Comparison of ENCODE assay signal across 29 cellular contexts in the genomic region with DNA sequence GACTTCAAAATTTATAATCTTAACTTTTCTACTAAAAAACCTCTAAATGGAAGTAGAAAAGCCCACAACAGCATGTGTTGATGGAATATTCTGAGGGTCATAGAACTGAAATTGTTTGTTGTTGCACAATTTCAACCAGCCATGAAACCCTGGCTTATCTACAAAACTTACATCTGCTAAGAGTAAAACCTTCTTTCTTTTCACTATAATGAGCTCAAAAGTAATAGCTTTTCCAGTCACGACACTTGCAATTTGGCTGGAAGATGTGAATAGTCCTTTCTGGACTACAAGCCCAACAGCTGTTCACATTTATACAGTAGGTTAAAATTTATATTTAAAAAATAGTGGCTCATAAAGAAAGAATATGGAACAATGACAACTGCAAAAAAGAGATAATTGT.
"Had no signal": no experiment of that assay in that cellular context is flagged by ENCODE, and none has a peak within 500 bp of the region (broad histone marks: within the 10 kb centered on the region; RNA-seq: fewer than 3 reads in every experiment).

No MANE protein-coding gene starts in this region.

- H3K36me3 ChIP-seq: left lung, lower lobe of right lung, pancreas, prostate gland, stomach, thyroid gland, transverse colon, upper lobe of left lung, vagina had no signal

- DNase-seq: immature natural killer cell; kidney; left colon; left lung; lower lobe of right lung; mammary epithelial cell; mesenchymal stem cell; naive thymus-derived CD8-positive, alpha-beta T cell; nucleus accumbens; pancreas; posterior cingulate gyrus; retina; right cardiac atrium; stimulated activated CD4-positive, alpha-beta T cell treated with anti-CD3 and anti-CD28 coated beads, Interleukin-12 subunit alpha, Interleukin-12 subunit beta, amount 100 ng/mL, for 4 hours; stimulated activated CD4-positive, alpha-beta T cell treated with anti-CD3 and anti-CD28 coated beads, Interleukin-15, amount 100 ng/mL, for 24 hours; stimulated activated CD4-positive, alpha-beta T cell treated with anti-CD3 and anti-CD28 coated beads, Interleukin-2, amount 100 ng/mL, for 24 hours; stimulated activated CD4-positive, alpha-beta T cell treated with anti-CD3 and anti-CD28 coated beads, Interleukin-4, amount 100 ng/mL, for 1 hour; stimulated activated naive B cell treated with anti-CD40 and anti-IgM and Interleukin-4, amounts not matched to agents 10 μg/mL and 1 μg/mL and 100 μg/mL, for 72 hours; stimulated activated naive CD8-positive, alpha-beta T cell treated with anti-CD3 and anti-CD28 coated beads, Interleukin-15, Interleukin-2, amounts not matched to agents 100 U/mL and 50 U/mL, for 24 hours; stomach; testis; thyroid gland; transverse colon; upper lobe of left lung had no signal

- H3K9me3 ChIP-seq: left lung, lower lobe of right lung, pancreas, prostate gland, stomach, testis, thyroid gland, transverse colon, upper lobe of left lung, vagina had no signal

- H3K27me3 ChIP-seq: left lung, pancreas, stomach, testis, thyroid gland, transverse colon, upper lobe of left lung, vagina had no signal

- H3K4me1 ChIP-seq: left lung, lower lobe of right lung, pancreas, prostate gland, stomach, testis, thyroid gland, transverse colon, upper lobe of left lung, vagina had no signal

- ATAC-seq: left colon; left lung; lower lobe of right lung; naive thymus-derived CD8-positive, alpha-beta T cell; pancreas; right cardiac atrium; sciatic nerve; stimulated activated naive B cell treated with anti-CD40 and anti-IgM and Interleukin-4, amounts not matched to agents 10 μg/mL and 1 μg/mL and 100 μg/mL, for 72 hours; stimulated activated naive CD8-positive, alpha-beta T cell treated with anti-CD3 and anti-CD28 coated beads, Interleukin-15, Interleukin-2, amounts not matched to agents 100 U/mL and 50 U/mL, for 24 hours had no signal

- H3K4me3 ChIP-seq: left lung, lower lobe of right lung, pancreas, prostate gland, skin epidermis, stomach, testis, thyroid gland, transverse colon, upper lobe of left lung, vagina had no signal

- H3K27ac ChIP-seq: left lung, lower lobe of right lung, pancreas, prostate gland, skin epidermis, stomach, testis, thyroid gland, transverse colon, upper lobe of left lung, vagina had no signal

- FAIRE-seq: islet of Langerhans, kidney, pancreas had no signal
